ENCODE assay signal across 12 cellular contexts in genomic region chr11:102746746-102747578, GRCh38. TPM values are rescaled to one million over a fixed set of nuclear protein-coding genes. Genes with fewer than 3 reads are reported as not detected.
"Had no signal": no experiment of that assay in that cellular context is flagged by ENCODE, and none has a peak within 500 bp of the region (broad histone marks: within the 10 kb centered on the region; RNA-seq: fewer than 3 reads in every experiment).

No MANE protein-coding gene starts in this region.

RNA-seq across cellular contexts. Expression of gene MMP8, which starts 22.2 kb away (rescaled TPM):
- total RNA-seq: activated CD4-positive, alpha-beta memory T cell treated with anti-CD3 and anti-CD28 coated beads, Interleukin-2, amount 10 ng/mL, durations not matched to agents 7 days and 5 days; activated CD4-positive, alpha-beta T cell treated with anti-CD3 and anti-CD28 coated beads for 36 hours; endothelial cell of umbilical vein; lung microvascular endothelial cell; naive thymus-derived CD4-positive, alpha-beta T cell; vagina had no signal
- polyA plus RNA-seq: endothelial cell of umbilical vein; naive thymus-derived CD4-positive, alpha-beta T cell had no signal

RNA-seq across cellular contexts. Expression of gene MMP10, which starts 33.5 kb away (rescaled TPM):
- total RNA-seq: activated CD4-positive, alpha-beta T cell treated with anti-CD3 and anti-CD28 coated beads for 36 hours; activated naive CD8-positive, alpha-beta T cell treated with anti-CD3 and anti-CD28 coated beads for 36 hours; naive thymus-derived CD4-positive, alpha-beta T cell; occipital lobe; psoas muscle; vagina had no signal
- polyA plus RNA-seq: naive thymus-derived CD4-positive, alpha-beta T cell had no signal

RNA-seq across cellular contexts. Expression of gene MMP27, which starts 41.4 kb away (rescaled TPM):
- total RNA-seq: activated CD4-positive, alpha-beta memory T cell treated with anti-CD3 and anti-CD28 coated beads, Interleukin-2, amount 10 ng/mL, durations not matched to agents 7 days and 5 days; activated CD4-positive, alpha-beta T cell treated with anti-CD3 and anti-CD28 coated beads for 36 hours; activated naive CD8-positive, alpha-beta T cell treated with anti-CD3 and anti-CD28 coated beads for 36 hours; endothelial cell of umbilical vein; lung microvascular endothelial cell; mononuclear cell; naive thymus-derived CD4-positive, alpha-beta T cell; occipital lobe; psoas muscle; vagina had no signal
- polyA plus RNA-seq: endothelial cell of umbilical vein; naive thymus-derived CD4-positive, alpha-beta T cell; spleen had no signal

RNA-seq across cellular contexts. Expression of gene MMP1, which starts 51.0 kb away (rescaled TPM):
- total RNA-seq: activated CD4-positive, alpha-beta memory T cell treated with anti-CD3 and anti-CD28 coated beads, Interleukin-2, amount 10 ng/mL, durations not matched to agents 7 days and 5 days; activated CD4-positive, alpha-beta T cell treated with anti-CD3 and anti-CD28 coated beads for 36 hours; activated naive CD8-positive, alpha-beta T cell treated with anti-CD3 and anti-CD28 coated beads for 36 hours; breast epithelium; naive thymus-derived CD4-positive, alpha-beta T cell; occipital lobe; vagina had no signal
- polyA plus RNA-seq: naive thymus-derived CD4-positive, alpha-beta T cell had no signal
